Comparison of ENCODE assay signal across 31 cellular contexts in the genomic region with DNA sequence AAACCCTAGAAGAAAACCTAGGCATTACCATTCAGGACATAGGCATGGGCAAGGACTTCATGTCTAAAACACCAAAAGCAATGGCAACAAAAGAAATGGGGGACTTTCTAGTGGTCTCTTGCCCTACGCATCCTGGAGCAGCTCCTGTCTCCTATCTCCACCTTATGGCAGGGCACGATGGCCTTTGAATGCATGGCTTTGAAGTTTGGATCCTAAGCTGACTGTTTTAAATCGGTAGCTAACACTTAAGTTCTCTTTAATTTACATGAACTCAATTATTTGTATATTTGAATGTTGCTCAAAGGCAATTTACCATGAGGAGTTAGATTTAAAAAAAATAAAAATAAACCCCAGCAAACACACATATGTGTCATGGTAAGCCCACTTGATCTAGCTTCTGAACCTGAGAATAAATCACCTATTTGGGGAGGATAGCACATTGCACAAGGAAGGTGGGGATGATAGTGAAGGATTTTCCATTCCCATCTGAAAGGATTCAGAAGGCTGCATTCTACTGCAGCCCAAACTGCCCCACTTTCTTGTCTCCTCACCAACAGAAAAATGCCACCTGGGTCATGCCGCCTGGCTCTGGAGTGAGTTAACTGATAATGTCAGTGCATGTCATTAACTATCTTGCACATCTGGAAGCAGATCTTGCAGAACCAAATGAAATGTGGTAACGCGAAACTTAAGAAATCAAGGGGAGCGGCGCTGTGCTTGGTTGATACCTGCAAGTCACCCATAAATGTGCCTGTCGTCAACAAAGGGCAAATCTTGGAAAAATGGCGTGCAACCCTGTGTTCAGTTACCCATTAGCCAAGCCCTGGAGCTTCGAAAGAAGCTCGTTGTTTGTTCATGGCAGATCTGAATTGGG. TPM values are rescaled to one million over a fixed set of nuclear protein-coding genes. Genes with fewer than 3 reads are reported as not detected.
DNase-seq lines count a peak whose midpoint lies in the region; ATAC-seq, FAIRE-seq and TF ChIP-seq lines count a peak whose summit lies in the region.
"Had no signal": no experiment of that assay in that cellular context is flagged by ENCODE, and none has a peak within 500 bp of the region (broad histone marks: within the 10 kb centered on the region; RNA-seq: fewer than 3 reads in every experiment).

No MANE protein-coding gene starts in this region.

- peak overlapping the region; percentile 51 for H2AK5ac ChIP-seq in mesenchymal stem cell (ENCODE audit: low read length, severe bottlenecking)

- H3K27me3 ChIP-seq in Panc1 (ENCODE audit: control insufficient read depth, insufficient read depth, low read length): no peaks in the 10 kb centered on the region
- H3K27me3 ChIP-seq in endothelial cell of umbilical vein (ENCODE audit: control insufficient read depth in 2 of 2, insufficient read depth in 2 of 2, low read length in 2 of 2): no peaks in the 10 kb centered on the region
- no peaks in the 10 kb centered on the region for H3K27me3 ChIP-seq in mesenchymal stem cell (ENCODE audit: control insufficient read depth in 1 of 2, insufficient read depth in 1 of 2, low read length in 2 of 2)
- H3K27me3 ChIP-seq in aorta (ENCODE audit: control insufficient read depth in 1 of 2, insufficient read depth in 2 of 2, low read length in 1 of 2): no peaks in the 10 kb centered on the region
- H3K27me3 ChIP-seq: adrenal gland, heart right ventricle, pancreas, vagina had no signal

- TF ChIP-seq CTCF in Calu3 (IDR thresholded peaks at IDR 0.05; ENCODE audit: unreplicated experiment) (no peak), Panc1 (IDR thresholded peaks at IDR 0.05) (peak; percentile 16; the same call in 1 of the 2 replicates), endothelial cell of umbilical vein (IDR thresholded peaks at IDR 0.05; ENCODE audit: extremely low read depth in 1 of 2, insufficient read depth in 1 of 2, low read depth in 1 of 2, low read length in 2 of 2) (no peak)

- dilution Hi-C loops in endothelial cell of umbilical vein (cut with MboI; ENCODE audit: extremely low pct_ligation_motif_present, low sequenced_read_pairs): no loop called here

- H3K9me3 ChIP-seq in Panc1 (ENCODE audit: control insufficient read depth, insufficient read depth, low read depth, low read length): no peaks in the 10 kb centered on the region
- H3K9me3 ChIP-seq in endothelial cell of umbilical vein (replicated peaks; ENCODE audit: control insufficient read depth, insufficient read depth, low read length): no peaks in the 10 kb centered on the region
- H3K9me3 ChIP-seq in mesenchymal stem cell (ENCODE audit: control insufficient read depth, low read length): no peaks in the 10 kb centered on the region
- no peaks in the 10 kb centered on the region for H3K9me3 ChIP-seq in aorta (ENCODE audit: control insufficient read depth, low read length)
- H3K9me3 ChIP-seq: adrenal gland, heart right ventricle, pancreas, thoracic aorta, vagina had no signal

- BruUV-seq in Calu3 (replicated peaks; lab: Mats Ljungman, UMichigan) (no TSS peak), Panc1 (replicated peaks; lab: Mats Ljungman, UMichigan) (no TSS peak), endothelial cell of umbilical vein (replicated peaks; lab: Mats Ljungman, UMichigan) (no TSS peak)

- no peak overlapping the region for H3K4ac ChIP-seq in mesenchymal stem cell (ENCODE audit: low read depth in 1 of 2, low read length in 2 of 2)

- H3K9me1 ChIP-seq in endothelial cell of umbilical vein (replicated peaks; ENCODE audit: control insufficient read depth, extremely low read depth, insufficient read depth, low read length): no peaks in the 10 kb centered on the region

- H3K4me1 Mint-ChIP-seq in Calu3 (ENCODE audit: low read depth, unreplicated experiment): peaks cover 21% of the 10 kb centered on the region

- peak overlapping the region; percentile 66; the same call in 1 of the 2 replicates for H3K27ac ChIP-seq in Panc1 (ENCODE audit: low read length)
- no peak overlapping the region for H3K27ac ChIP-seq in endothelial cell of umbilical vein (ENCODE audit: insufficient read depth, low read depth, low read length)
- H3K27ac ChIP-seq in mesenchymal stem cell (ENCODE audit: low read length, poor library complexity, severe bottlenecking): no peak overlapping the region
- peak overlapping the region in 1 of 2 donors; percentile 50 for H3K27ac ChIP-seq in aorta (ENCODE audit: low read depth in 1 of 2, low read length in 2 of 2)
- H3K27ac ChIP-seq: adrenal gland, C4-2B, cardiac muscle cell, heart right ventricle, pancreas had no signal

- no peak overlapping the region for H3K23ac ChIP-seq in mesenchymal stem cell (ENCODE audit: low read length in 2 of 2)

- FAIRE-seq in endothelial cell of umbilical vein (lab: Jason Lieb, UNC): no peak
- FAIRE-seq: GM19239, pancreas had no signal

- no peak for DNase-seq in Calu3
- DNase-seq in Panc1 (ENCODE audit: low read depth, low spot score): no peak
- DNase-seq in endothelial cell of umbilical vein (ENCODE audit: low read depth, low spot score): peak; percentile 32
- peak; percentile 78 for DNase-seq in mesenchymal stem cell
- no peak for DNase-seq in aorta
- DNase-seq in DMS153 (lab: John Stamatoyannopoulos, UW): no peak
- no peak for DNase-seq in EL
- DNase-seq: activated B cell treated with CpG ODN at 0.5 μM for 24 hours; H7; heart right ventricle; left colon; midbrain; naive thymus-derived CD8-positive, alpha-beta T cell; NCI-H1105; NCI-H2029; NCI-H2227 treated with DMSO at 0.1 percent for 48 hours; NCI-H774; pancreas; right cardiac atrium; stimulated activated CD4-positive, alpha-beta T cell treated with anti-CD3 and anti-CD28 coated beads, Interleukin-12 subunit alpha, Interleukin-12 subunit beta, amount 100 ng/mL, for 4 hours; stimulated activated CD4-positive, alpha-beta T cell treated with anti-CD3 and anti-CD28 coated beads, Interleukin-4, amount 100 ng/mL, for 24 hours; stimulated activated naive CD4-positive, alpha-beta T cell; T1000 had no signal

- peaks cover 5% of the 10 kb centered on the region; the same call in 1 of the 2 replicates for H3K36me3 ChIP-seq in Panc1 (ENCODE audit: control insufficient read depth, insufficient read depth, low read length)
- peaks cover 5 to 8% of the 10 kb centered on the region in 2 experiments for H3K36me3 ChIP-seq in endothelial cell of umbilical vein (ENCODE audit: control insufficient read depth in 2 of 2, extremely low read depth in 1 of 2, insufficient read depth in 2 of 2, low read length in 2 of 2)
- peaks cover 10 to 28% of the 10 kb centered on the region in 2 experiments for H3K36me3 ChIP-seq in mesenchymal stem cell (ENCODE audit: control insufficient read depth in 1 of 2, insufficient read depth in 2 of 2, low read depth in 1 of 2, low read length in 2 of 2)
- H3K36me3 ChIP-seq in aorta (ENCODE audit: control insufficient read depth in 1 of 2, insufficient read depth in 2 of 2, low read length in 1 of 2): peaks cover 0 to 2% of the 10 kb centered on the region in 2 donors
- H3K36me3 ChIP-seq: cardiac muscle cell had no signal

- in situ Hi-C loops in Panc1 (cut with HindIII; ENCODE audit: low pct_unique_long_range_greater_than_20kb, low sequenced_read_pairs): no loop called here

- H4K91ac ChIP-seq in mesenchymal stem cell (ENCODE audit: low read length): no peak overlapping the region

- no peak overlapping the region for H2BK15ac ChIP-seq in mesenchymal stem cell (ENCODE audit: low read depth, poor library complexity, severe bottlenecking)

- H3K14ac ChIP-seq in mesenchymal stem cell (ENCODE audit: low read length in 2 of 2): no peak overlapping the region

- H2BK5ac ChIP-seq in mesenchymal stem cell (ENCODE audit: low read depth, low read length, poor library complexity, severe bottlenecking): no peak overlapping the region

- H3K9ac ChIP-seq in endothelial cell of umbilical vein (replicated peaks; ENCODE audit: extremely low read depth, insufficient read depth, low read length) (no peak overlapping the region), mesenchymal stem cell (ENCODE audit: low read length) (no peak overlapping the region)

- peaks cover 43% of the 10 kb centered on the region for H3K36me3 Mint-ChIP-seq in Calu3 (ENCODE audit: insufficient read depth, unreplicated experiment)

- POLR2A ChIA-PET in Panc1 (lab: Charles Lee) (interaction anchor here (0.5 to 0.7 kb wide), 4 partner anchors 11 to 976 kb away, joined by 3 to 4 read pairs (median 4); no protein-coding TSS in a partner anchor), endothelial cell of umbilical vein (lab: Charles Lee) (no interaction called here)

- ATAC-seq in Panc1 (no peak), aorta (ENCODE audit: low FRiP score) (no peak), GM19023 (IDR thresholded peaks at IDR 0.05; ENCODE audit: unreplicated experiment) (no peak)
- ATAC-seq: heart right ventricle; left colon; naive thymus-derived CD8-positive, alpha-beta T cell; pancreas; right cardiac atrium had no signal

- peak overlapping the region; percentile 23 for H3K27ac Mint-ChIP-seq in Calu3 (ENCODE audit: unreplicated experiment)
- H3K27ac Mint-ChIP-seq: activated B cell treated with CpG ODN at 0.5 μM for 24 hours; dendritic cell treated with granulocyte-macrophage colony-stimulating factor and Interleukin-4, amounts not matched to agents 40 ng/mL and 50 ng/mL, for 4 days had no signal

- H2BK120ac ChIP-seq in mesenchymal stem cell (ENCODE audit: low read depth, low read length): no peak overlapping the region

- H3K9me3 Mint-ChIP-seq in Calu3 (ENCODE audit: low read depth, unreplicated experiment): no peaks in the 10 kb centered on the region
- H3K9me3 Mint-ChIP-seq: activated B cell treated with CpG ODN at 0.5 μM for 24 hours; dendritic cell treated with granulocyte-macrophage colony-stimulating factor and Interleukin-4, amounts not matched to agents 40 ng/mL and 50 ng/mL, for 4 days; naive thymus-derived CD8-positive, alpha-beta T cell had no signal

- H2AFZ ChIP-seq in endothelial cell of umbilical vein (ENCODE audit: low read depth, low read length): no peak overlapping the region
- H2AFZ ChIP-seq in mesenchymal stem cell (ENCODE audit: low read depth, low read length): no peak overlapping the region

- no peak overlapping the region for H4K8ac ChIP-seq in mesenchymal stem cell (ENCODE audit: low read length)

- no peaks in the 10 kb centered on the region for H3K27me3 Mint-ChIP-seq in Calu3 (ENCODE audit: unreplicated experiment)
- H3K27me3 Mint-ChIP-seq: activated B cell treated with CpG ODN at 0.5 μM for 24 hours; dendritic cell treated with granulocyte-macrophage colony-stimulating factor and Interleukin-4, amounts not matched to agents 40 ng/mL and 50 ng/mL, for 4 days; naive thymus-derived CD8-positive, alpha-beta T cell had no signal

- TF ChIP-seq POLR2A in endothelial cell of umbilical vein (IDR thresholded peaks at IDR 0.05; ENCODE audit: low read depth, low read length): no peak

- peak overlapping the region in 1 of 2 experiments; percentile 24 for H2BK12ac ChIP-seq in mesenchymal stem cell (ENCODE audit: low read length in 2 of 2)

- H3K4me3 ChIP-seq in Panc1 (ENCODE audit: low read depth in 2 of 2, low read length in 2 of 2) (no peak overlapping the region), endothelial cell of umbilical vein (replicated peaks in 1 of 3; ENCODE audit: insufficient read depth in 1 of 3, low read depth in 1 of 3, low read length in 3 of 3) (no peak overlapping the region), mesenchymal stem cell (ENCODE audit: insufficient read depth in 1 of 2, low read depth in 1 of 2, low read length in 2 of 2) (no peak overlapping the region), aorta (ENCODE audit: low read length in 2 of 2) (no peak overlapping the region)
- H3K4me3 ChIP-seq: adrenal gland, cardiac muscle cell, heart right ventricle, pancreas, thoracic aorta, vagina had no signal

- H3K4me2 ChIP-seq in endothelial cell of umbilical vein (ENCODE audit: insufficient read depth, low read length) (no peak overlapping the region), mesenchymal stem cell (ENCODE audit: low read length, poor library complexity, severe bottlenecking) (no peak overlapping the region)

- 99% methylated on average over 7 of the region's 12 CpGs for WGBS in mesenchymal stem cell
- WGBS in aorta, 2 donors: 80 to 93% methylated on average over 12 of the region's 12 CpGs

- intact Hi-C loops in Calu3 (cut with micrococcal nuclease; ENCODE audit: unreplicated experiment): no loop called here
- intact Hi-C loops in Panc1 (cut with micrococcal nuclease; ENCODE audit: unreplicated experiment): loop anchor here (5.0 to 10.0 kb wide), 2 partner anchors 148 to 535 kb away; no protein-coding TSS in a partner anchor
- intact Hi-C loops in endothelial cell of umbilical vein (cut with micrococcal nuclease): loop anchor here (1.0 kb wide), 1 partner anchor 305 kb away; no protein-coding TSS in a partner anchor
- intact Hi-C loops in aorta (cut with DNase I): loop anchor here in 1 of 2 donors (10.0 kb wide), 1 partner anchor 278 kb away; no protein-coding TSS in a partner anchor

- H4K20me1 ChIP-seq in endothelial cell of umbilical vein (replicated peaks; ENCODE audit: control insufficient read depth, extremely low read depth, insufficient read depth, low read length): no peaks in the 10 kb centered on the region

- no peak overlapping the region for H3K18ac ChIP-seq in mesenchymal stem cell (ENCODE audit: low read depth in 1 of 2, low read length in 2 of 2)

- no peak overlapping the region for H3K4me3 Mint-ChIP-seq in Calu3 (ENCODE audit: low read depth, unreplicated experiment)
- H3K4me3 Mint-ChIP-seq: activated B cell treated with CpG ODN at 0.5 μM for 24 hours; dendritic cell treated with granulocyte-macrophage colony-stimulating factor and Interleukin-4, amounts not matched to agents 40 ng/mL and 50 ng/mL, for 4 days; naive thymus-derived CD8-positive, alpha-beta T cell had no signal

- H3K4me1 ChIP-seq in Panc1 (ENCODE audit: control insufficient read depth, insufficient read depth, low read length): peaks cover 41% of the 10 kb centered on the region
- peaks cover 18% of the 10 kb centered on the region for H3K4me1 ChIP-seq in endothelial cell of umbilical vein (ENCODE audit: control insufficient read depth, extremely low read depth, insufficient read depth, low read length)
- peaks cover 6% of the 10 kb centered on the region for H3K4me1 ChIP-seq in mesenchymal stem cell (ENCODE audit: control insufficient read depth, insufficient read depth, low read depth, low read length)
- H3K4me1 ChIP-seq in aorta (ENCODE audit: control insufficient read depth in 1 of 2, insufficient read depth in 2 of 2, low read length in 2 of 2): peaks cover 0 to 5% of the 10 kb centered on the region in 2 donors

- peaks cover 2% of the 10 kb centered on the region for H3K79me2 ChIP-seq in endothelial cell of umbilical vein (ENCODE audit: control insufficient read depth, insufficient read depth, low read length)

- CTCF ChIA-PET in Calu3 (lab: Charles Lee) (no interaction called here), Panc1 (lab: Charles Lee) (interaction anchor here (0.6 kb wide), 1 partner anchor 326 kb away, joined by 3 read pairs; no protein-coding TSS in a partner anchor), endothelial cell of umbilical vein (lab: Charles Lee) (interaction anchor here (1.2 kb wide), 3 partner anchors 533 to 580 kb away, joined by 3 to 6 read pairs (median 5); no protein-coding TSS in a partner anchor)

- H3K79me1 ChIP-seq in mesenchymal stem cell (replicated peaks; ENCODE audit: low read length, poor library complexity, severe bottlenecking): no peaks in the 10 kb centered on the region

RNA-seq across cellular contexts. Expression of a gene that starts 12.4 kb away (rescaled TPM):
- total RNA-seq in Calu3 (2022) (140 and 161 TPM in 2 replicates), Panc1 (2021; ENCODE audit: unreplicated experiment) (177 TPM), endothelial cell of umbilical vein (307 and 330 TPM in 2 replicates), aorta (100 to 1,000 TPM; 171 to 384 TPM)
- 108 TPM for polyA plus RNA-seq in Panc1 (2012; ENCODE audit: insufficient read length)
- polyA plus RNA-seq in endothelial cell of umbilical vein (144 and 183 TPM in 2 replicates), aorta (100 to 1,000 TPM in 1 of 2 donors, 10 to 100 TPM in 1; 44.2 to 160 TPM)
- 117 and 146 TPM in 2 replicates for polyA plus RNA-seq in endothelial cell of umbilical vein (2011; cell fraction: cytosol; rRNA removed)
- 913 and 1,014 TPM in 2 replicates for polyA plus RNA-seq in endothelial cell of umbilical vein (2011; cell fraction: nucleus; rRNA removed)
- polyA plus RNA-seq in endothelial cell of umbilical vein (2012): 258 and 323 TPM in 2 replicates
- polyA minus RNA-seq in endothelial cell of umbilical vein: 717 and 821 TPM in 2 replicates
- polyA minus RNA-seq in endothelial cell of umbilical vein (2011; cell fraction: cytosol; rRNA and poly(A)+ RNA removed): 6.0 TPM
- 1,291 and 1,303 TPM in 2 replicates for polyA minus RNA-seq in endothelial cell of umbilical vein (2011; cell fraction: nucleus; rRNA and poly(A)+ RNA removed)
- polyA plus RNA-seq in mesenchymal stem cell (2013, experiment 1 of 2): 195 TPM
- polyA plus RNA-seq in mesenchymal stem cell (2013, experiment 2 of 2): 183 TPM

Comparison
In these comparisons a context has a peak if more than half of its experiments do, and no peak if none do; other contexts are left out.
1. DNase-seq: peak in endothelial cell of umbilical vein (single experiment) and mesenchymal stem cell (single experiment); none in Calu3 (single experiment), Panc1 (single experiment), aorta (0 of 2), DMS153 (single experiment) and EL (single experiment).